ENCODE assay signal across 7 cellular contexts in genomic region chrX:47523713-47524166, GRCh38. TPM values are rescaled to one million over a fixed set of nuclear protein-coding genes. Genes with fewer than 3 reads are reported as not detected.
DNase-seq lines count a peak whose midpoint lies in the region; ATAC-seq and TF ChIP-seq lines count a peak whose summit lies in the region.

No MANE protein-coding gene starts in this region.

- no peaks in the 10 kb centered on the region; the same call in none of the 2 replicates for H3K27me3 ChIP-seq in H7 (ENCODE audit: control insufficient read depth, insufficient read depth, low read length)
- no peaks in the 10 kb centered on the region for H3K27me3 ChIP-seq in left ventricle myocardium inferior (ENCODE audit: low read depth)
- H3K27me3 ChIP-seq in skeletal muscle satellite cell (ENCODE audit: control insufficient read depth, insufficient read depth, low read length), result no peaks in the 10 kb centered on the region

- H3K4me1 ChIP-seq in left ventricle myocardium inferior, result peaks cover 4% of the 10 kb centered on the region
- no peaks in the 10 kb centered on the region for H3K4me1 ChIP-seq in skeletal muscle satellite cell (ENCODE audit: control insufficient read depth, insufficient read depth, low read length)

- ATAC-seq in T-helper 17 cell (peak; percentile 40), GM18909 (IDR thresholded peaks at IDR 0.05; ENCODE audit: poor library complexity, unreplicated experiment) (no peak)

- H3K9me3 ChIP-seq in T-helper 17 cell (ENCODE audit: control insufficient read depth, low read length, poor library complexity, severe bottlenecking) (no peaks in the 10 kb centered on the region), left ventricle myocardium inferior (replicated peaks) (no peaks in the 10 kb centered on the region), skeletal muscle satellite cell (replicated peaks; ENCODE audit: low read length) (no peaks in the 10 kb centered on the region)

- H3K36me3 ChIP-seq in H7 (replicated peaks; ENCODE audit: control insufficient read depth, insufficient read depth, low read length), result no peaks in the 10 kb centered on the region
- no peaks in the 10 kb centered on the region for H3K36me3 ChIP-seq in left ventricle myocardium inferior
- H3K36me3 ChIP-seq in skeletal muscle satellite cell (ENCODE audit: insufficient read depth, low read length), result no peaks in the 10 kb centered on the region

- H3K4me3 ChIP-seq in H7 (ENCODE audit: insufficient read depth, low read depth, low read length) (peak overlapping the region; percentile 50), left ventricle myocardium inferior (peak overlapping the region; percentile 70), skeletal muscle satellite cell (ENCODE audit: low read length) (peak overlapping the region; percentile 65)

- H3K4me3 Mint-ChIP-seq in T-helper 17 cell, result peak overlapping the region; percentile 76

- no peak overlapping the region for H3K27ac Mint-ChIP-seq in T-helper 17 cell

- DNase-seq in H7, result no peak
- DNase-seq in T-helper 17 cell, result no peak
- DNase-seq in left ventricle myocardium inferior, result no peak
- DNase-seq in GM19238 (ENCODE audit: insufficient read length, low spot score), result no peak
- no peak for DNase-seq in NOMO-1 treated with dmso at 0.1 percent for 144 hours (lab: John Stamatoyannopoulos, UW; ENCODE audit: unreplicated experiment)

- no peak overlapping the region for H3K27ac ChIP-seq in left ventricle myocardium inferior (replicated peaks)

- TF ChIP-seq CTCF in left ventricle myocardium inferior (IDR thresholded peaks at IDR 0.05; ENCODE audit: borderline replicate concordance), result no peak

- H3K36me3 Mint-ChIP-seq in T-helper 17 cell (ENCODE audit: low read depth), result no peaks in the 10 kb centered on the region

- no peaks in the 10 kb centered on the region for H3K27me3 Mint-ChIP-seq in T-helper 17 cell

- peak overlapping the region; percentile 80 for H3K4me2 ChIP-seq in skeletal muscle satellite cell (ENCODE audit: low read length)

- no peaks in the 10 kb centered on the region for H3K4me1 Mint-ChIP-seq in T-helper 17 cell

- intact Hi-C loops in left ventricle myocardium inferior (cut with micrococcal nuclease), result no loop called here

- H3K9ac ChIP-seq in skeletal muscle satellite cell (ENCODE audit: low read depth, low read length), result peak overlapping the region; percentile 73

RNA-seq across cellular contexts. Expression of gene ARAF, which starts 37.3 kb away (rescaled TPM):
- 34.4 and 38.2 TPM in 2 replicates for total RNA-seq in H7 (2014; rRNA removed; shearing (Covaris generic))
- total RNA-seq in T-helper 17 cell, result 100 to 1,000 TPM; 132 to 140 TPM
- 76.4 TPM for total RNA-seq in left ventricle myocardium inferior
- total RNA-seq in skeletal muscle satellite cell (2012; rRNA removed), result 10.6 and 19.9 TPM in 2 replicates

RNA-seq across cellular contexts. Expression of gene ZNF41, which starts 40.7 kb away (rescaled TPM):
- 4.3 TPM in 2 replicates for total RNA-seq in H7 (2014; rRNA removed; shearing (Covaris generic))
- 1 to 10 TPM; 8.4 to 8.6 TPM for total RNA-seq in T-helper 17 cell
- 16.1 TPM for total RNA-seq in left ventricle myocardium inferior
- 3.8 and 6.1 TPM in 2 replicates for total RNA-seq in skeletal muscle satellite cell (2012; rRNA removed)

RNA-seq across cellular contexts. Expression of gene TIMP1, which starts 58.5 kb away (rescaled TPM):
- 59.6 and 66.1 TPM in 2 replicates for total RNA-seq in H7 (2014; rRNA removed; shearing (Covaris generic))
- total RNA-seq in T-helper 17 cell (100 to 1,000 TPM in 1 of 2 donors, 10 to 100 TPM in 1; 94.5 to 143 TPM), left ventricle myocardium inferior (99.3 TPM)
- total RNA-seq in skeletal muscle satellite cell (2012; rRNA removed), result 943 and 1,314 TPM in 2 replicates
